Comparison of ENCODE assay signal across 8 cellular contexts in genomic region chr16:68737046-68737729, GRCh38. TPM values are rescaled to one million over a fixed set of nuclear protein-coding genes. Genes with fewer than 3 reads are reported as not detected.
A peak's percentile ranks its signal among the peaks of the same experiment; 100 is the strongest.
DNase-seq lines count a peak whose midpoint lies in the region; ATAC-seq, FAIRE-seq and TF ChIP-seq lines count a peak whose summit lies in the region.

Gene CDH1, plus strand, starts transcription at chr16:68737292. Its CDS starts 124 bp downstream, at chr16:68737416.

- TF ChIP-seq POLR2A in K562 (conservative IDR thresholded peaks at IDR 0.05) (no peak), gastrocnemius medialis (IDR thresholded peaks at IDR 0.05) (no peak)

- intact Hi-C loops in K562 (cut with micrococcal nuclease) (no loop called here), left lung (cut with DNase I) (no loop called here), gastrocnemius medialis (cut with DNase I; ENCODE audit: low total_unique reads) (no loop called here)

- H3K27me3 Mint-ChIP-seq in stimulated activated naive CD8-positive, alpha-beta T cell treated with anti-CD3 and anti-CD28 coated beads, Interleukin-15, Interleukin-2, amounts not matched to agents 100 ng/mL and 50 ng/mL, for 24 hours = peaks cover 40% of the 10 kb centered on the region

- no peaks in the 10 kb centered on the region for H3K27me3 ChIP-seq in K562 (ENCODE audit: control insufficient read depth in 2 of 2, insufficient read depth in 2 of 2, low read length in 2 of 2)
- H3K27me3 ChIP-seq in left lung = peaks cover 26 to 55% of the 10 kb centered on the region in 2 donors
- H3K27me3 ChIP-seq in gastrocnemius medialis = peaks cover 27 to 35% (median 33%) of the 10 kb centered on the region in 3 donors
- H3K27me3 ChIP-seq in GM23248 (replicated peaks; ENCODE audit: insufficient read depth) = peaks cover 34% of the 10 kb centered on the region

- no peak for TF ChIP-seq EP300 in K562 (IDR thresholded peaks at IDR 0.05; ENCODE audit: low read length)

- WGBS in K562 (ENCODE audit: insufficient coverage, low coverage, missing lambda C conversion rate) = 96% methylated on average over 21 of the region's 63 CpGs
- 5 to 8% methylated on average over 25 to 49 of the region's 63 CpGs for WGBS in GM23248 (ENCODE audit: low coverage in 1 of 2, low lambda C conversion rate in 2 of 2, missing lambda C conversion rate in 2 of 2), 2 experiments

- H3K4me1 ChIP-seq in K562 (replicated peaks in 1 of 2; ENCODE audit: control insufficient read depth in 2 of 2, insufficient read depth in 2 of 2, low read length in 2 of 2) = peaks cover 38% of the 10 kb centered on the region in 2 experiments
- H3K4me1 ChIP-seq in left lung = peaks cover 10 to 29% of the 10 kb centered on the region in 2 donors
- no peaks in the 10 kb centered on the region for H3K4me1 ChIP-seq in gastrocnemius medialis
- no peaks in the 10 kb centered on the region for H3K4me1 ChIP-seq in GM23248 (ENCODE audit: insufficient read depth)

- no peak within 1 kb of the TSS for H3K4me3 ChIP-seq in K562
- peak within 1 kb of the TSS; percentile 31 to 42 for H3K4me3 ChIP-seq in left lung
- peak within 1 kb of the TSS in 2 of 4 donors; percentile 11 to 38 for H3K4me3 ChIP-seq in gastrocnemius medialis
- H3K4me3 ChIP-seq in GM23248 = no peak within 1 kb of the TSS

- TF ChIP-seq RAD21 in K562 (CRISPR knock-in tag; conservative IDR thresholded peaks at IDR 0.05 in 1 of 2, IDR thresholded peaks at IDR 0.05 in 1 of 2) = no peak

- POLR2A ChIA-PET in GM10248 (lab: Yijun Ruan, JAX) = no interaction called here
- POLR2A ChIA-PET in K562 (lab: Yijun Ruan, JAX) = interaction anchor here (1.3 kb wide), 1 partner anchor 10 kb away, joined by 8 read pairs; no protein-coding TSS in a partner anchor

- H3K4me2 ChIP-seq in K562 (ENCODE audit: insufficient read depth, low read length) (no peak within 1 kb of the TSS), GM23248 (ENCODE audit: unreplicated experiment) (no peak within 1 kb of the TSS)

- H3K36me3 ChIP-seq in K562 (ENCODE audit: control insufficient read depth, insufficient read depth, low read length) = no peaks in the 10 kb centered on the region
- no peaks in the 10 kb centered on the region for H3K36me3 ChIP-seq in left lung
- no peaks in the 10 kb centered on the region for H3K36me3 ChIP-seq in gastrocnemius medialis
- no peaks in the 10 kb centered on the region for H3K36me3 ChIP-seq in GM23248 (ENCODE audit: low read depth)

- H4K20me1 ChIP-seq in K562 (replicated peaks; ENCODE audit: control insufficient read depth, insufficient read depth, low read length) (no peaks in the 10 kb centered on the region), GM23248 (ENCODE audit: insufficient read depth) (no peaks in the 10 kb centered on the region)

- H3K79me2 ChIP-seq in K562 (ENCODE audit: control insufficient read depth, insufficient read depth, low read length) = no peaks in the 10 kb centered on the region
- H3K79me2 ChIP-seq in GM23248 (ENCODE audit: insufficient read depth) = no peaks in the 10 kb centered on the region

- H3K9me1 ChIP-seq in K562 (ENCODE audit: control insufficient read depth, insufficient read depth, low read length) = no peaks in the 10 kb centered on the region

- FAIRE-seq in K562 (lab: Jason Lieb, UNC) = no peak

- H3K9me2 ChIP-seq in GM23248 (ENCODE audit: insufficient read depth) = no peaks in the 10 kb centered on the region

- H3K9ac ChIP-seq in K562 (ENCODE audit: insufficient read depth in 1 of 2, low read depth in 2 of 2, low read length in 2 of 2) (0 out of 4 replicates have a peak within 1 kb of the TSS, but pooled peaks of 1 of the 2 experiments have one; percentile 16), GM23248 (no peak within 1 kb of the TSS)

- DNase-seq in GM10248 (ENCODE audit: extremely low spot score) (peak; percentile 35), NCI-H526 (lab: John Stamatoyannopoulos, UW) (peak; percentile 77 to 95), K562 (ENCODE audit: extremely low read depth in 1 of 4, low spot score in 3 of 4) (no peak), left lung (peak; percentile 88 to 92), gastrocnemius medialis (no peak), GM23248 (no peak), cerebellar nuclear complex (lab: John Stamatoyannopoulos, UW) (no peak)

- H3K9me3 Mint-ChIP-seq in stimulated activated naive CD8-positive, alpha-beta T cell treated with anti-CD3 and anti-CD28 coated beads, Interleukin-15, Interleukin-2, amounts not matched to agents 100 ng/mL and 50 ng/mL, for 24 hours = no peaks in the 10 kb centered on the region

- H3K4me1 Mint-ChIP-seq in stimulated activated naive CD8-positive, alpha-beta T cell treated with anti-CD3 and anti-CD28 coated beads, Interleukin-15, Interleukin-2, amounts not matched to agents 100 ng/mL and 50 ng/mL, for 24 hours (ENCODE audit: low read depth) = peaks cover 26% of the 10 kb centered on the region

- no peaks in the 10 kb centered on the region for H3K9me3 ChIP-seq in K562 (replicated peaks; ENCODE audit: control insufficient read depth, insufficient read depth, low read depth, low read length)
- H3K9me3 ChIP-seq in left lung = no peaks in the 10 kb centered on the region
- H3K9me3 ChIP-seq in gastrocnemius medialis = no peaks in the 10 kb centered on the region
- H3K9me3 ChIP-seq in GM23248 (ENCODE audit: low read depth) = no peaks in the 10 kb centered on the region

- BruUV-seq in K562 (replicated peaks; lab: Mats Ljungman, UMichigan) = no TSS peak

- no peak for ATAC-seq in K562
- peak; percentile 87 for ATAC-seq in left lung
- ATAC-seq in gastrocnemius medialis = no peak

- no peaks in the 10 kb centered on the region for H3F3A ChIP-seq in GM23248 (ENCODE audit: insufficient read depth)

- no peak within 1 kb of the TSS for H3K27ac Mint-ChIP-seq in stimulated activated naive CD8-positive, alpha-beta T cell treated with anti-CD3 and anti-CD28 coated beads, Interleukin-15, Interleukin-2, amounts not matched to agents 100 ng/mL and 50 ng/mL, for 24 hours

- no peak within 1 kb of the TSS for H3K27ac ChIP-seq in K562 (ENCODE audit: extremely low read depth, low read depth, low read length)
- H3K27ac ChIP-seq in left lung = peak within 1 kb of the TSS; percentile 59 to 72
- H3K27ac ChIP-seq in gastrocnemius medialis = no peak within 1 kb of the TSS
- H3K27ac ChIP-seq in GM23248 = no peak within 1 kb of the TSS

- no peaks in the 10 kb centered on the region for H3K36me3 Mint-ChIP-seq in stimulated activated naive CD8-positive, alpha-beta T cell treated with anti-CD3 and anti-CD28 coated beads, Interleukin-15, Interleukin-2, amounts not matched to agents 100 ng/mL and 50 ng/mL, for 24 hours (ENCODE audit: low read depth)

- CTCF ChIA-PET in GM10248 (lab: Yijun Ruan, JAX) = interaction anchor here (1.3 kb wide), 1 partner anchor 63 kb away, joined by 5 read pairs; no protein-coding TSS in a partner anchor
- CTCF ChIA-PET in K562 (lab: Yijun Ruan, JAX; ENCODE audit: low intra/inter-chr PET ratio) = no interaction called here

- H2AFZ ChIP-seq in K562 (ENCODE audit: low read depth, low read length) (peak within 1 kb of the TSS; percentile 36; the same call in 1 of the 2 replicates), GM23248 (no peak within 1 kb of the TSS)

- TF ChIP-seq CTCF in GM10248 (IDR thresholded peaks at IDR 0.05; ENCODE audit: control extremely low read depth, extremely low read depth, low read depth, missing control alignments) (no peak), K562 (IDR thresholded peaks at IDR 0.05 in 2 of 3, conservative IDR thresholded peaks at IDR 0.05 in 1 of 3; ENCODE audit: insufficient read depth in 2 of 3, low read depth in 1 of 3, low read length in 3 of 3) (no peak), left lung (IDR thresholded peaks at IDR 0.05) (no peak), gastrocnemius medialis (IDR thresholded peaks at IDR 0.05 in 4 of 5, conservative IDR thresholded peaks at IDR 0.05 in 1 of 5) (no peak)

- H3K4me3 Mint-ChIP-seq in stimulated activated naive CD8-positive, alpha-beta T cell treated with anti-CD3 and anti-CD28 coated beads, Interleukin-15, Interleukin-2, amounts not matched to agents 100 ng/mL and 50 ng/mL, for 24 hours = peak within 1 kb of the TSS; percentile 49

- in situ Hi-C loops in K562 (cut with MboI) (no loop called here), gastrocnemius medialis (cut with MboI; ENCODE audit: low sequenced_read_pairs in 4 of 4) (no loop called here), GM23248 (cut with MboI) (no loop called here)

TF ChIP-seq in K562, 482 proteins besides CTCF, POLR2A, EP300 and RAD21 (continues in another document):
- TF ChIP-seq NFIX (CRISPR knock-in tag; IDR thresholded peaks at IDR 0.05; ENCODE audit: low read depth) = no peak
- TF ChIP-seq NFE2L1 (tag; IDR thresholded peaks at IDR 0.05; ENCODE audit: borderline replicate concordance, low read depth) = no peak
- no peak for TF ChIP-seq SNAPC5 (CRISPR knock-in tag; IDR thresholded peaks at IDR 0.05)
- no peak for TF ChIP-seq JUNB (CRISPR knock-in tag; conservative IDR thresholded peaks at IDR 0.05)
- no peak for TF ChIP-seq ZSCAN32 (CRISPR knock-in tag; IDR thresholded peaks at IDR 0.05)
- no peak for TF ChIP-seq CXXC5 (CRISPR knock-in tag; IDR thresholded peaks at IDR 0.05)
- TF ChIP-seq L3MBTL2 (IDR thresholded peaks at IDR 0.05) = no peak

RNA-seq across cellular contexts. Expression of gene CDH1, which starts in this region (rescaled TPM):
- total RNA-seq in K562 (2011; cell fraction: chromatin; rRNA removed; ENCODE audit: low replicate concordance) = not detected in 2 replicates
- not detected in 2 replicates for total RNA-seq in K562 (2011; cell fraction: nucleolus; rRNA removed)
- not detected in 2 replicates for total RNA-seq in K562 (2011; cell fraction: nucleoplasm; rRNA removed)
- not detected in 2 replicates for total RNA-seq in K562 (2014; rRNA removed)
- total RNA-seq in K562 (2014; rRNA removed; fragmentation: Illumina TruSeq; extraction: Trizol) = not detected in 2 replicates
- 0.60 TPM in 1 of 2 replicates, not detected in the other for total RNA-seq in K562 (2015; rRNA removed; fragmentation: Illumina TruSeq; extraction: Trizol)
- 0.69 and 0.76 TPM in 2 replicates for total RNA-seq in K562 (2021)
- not detected in 2 replicates for polyA plus RNA-seq in K562 (2011; rRNA removed)
- 0.07 TPM in 1 of 2 replicates, not detected in the other for polyA plus RNA-seq in K562 (2011; cell fraction: cytosol; rRNA removed)
- 0.04 TPM in 1 of 2 replicates, not detected in the other for polyA plus RNA-seq in K562 (2011; cell fraction: nucleus; rRNA removed)
- polyA plus RNA-seq in K562 (2012) = 0.10 and 0.11 TPM in 2 replicates
- not detected in 2 replicates for polyA plus RNA-seq in K562 (2014; fragmentation: Illumina TruSeq; extraction: Trizol)
- under 1 TPM in 1 of 2 experiments, not detected in 1; 0.01 TPM for polyA plus RNA-seq in K562 (2014; fragmentation: Nextera tagmentation; extraction: Ambion mirVana)
- not detected in 2 replicates for polyA plus RNA-seq in K562 (2014; rRNA removed)
- polyA minus RNA-seq in K562 (2011; rRNA and poly(A)+ RNA removed) = not detected in 2 replicates
- not detected in 2 replicates for polyA minus RNA-seq in K562 (2011; cell fraction: cytosol; rRNA and poly(A)+ RNA removed)
- not detected in 2 replicates for polyA minus RNA-seq in K562 (2011; cell fraction: nucleus; rRNA and poly(A)+ RNA removed)
- 100 to 1,000 TPM; 123 to 292 TPM for total RNA-seq in left lung
- 1 to 10 TPM in 1 of 4 donors, under 1 TPM in 2, not detected in 1; 0.20 to 1.3 (median 0.20) TPM for total RNA-seq in gastrocnemius medialis
- total RNA-seq in GM23248 (2014; rRNA removed; shearing (Covaris generic)) = not detected in 2 replicates
- polyA plus RNA-seq in GM23248 (2016; fragmentation: Nextera tagmentation; extraction: Ambion mirVana) = 0.04 TPM in 2 replicates

Comparison
In these comparisons a context has a peak if more than half of its experiments do, and no peak if none do; other contexts are left out.
1. RNA of gene CDH1 (total RNA-seq): 123 to 292 TPM in left lung; 0.20 to 1.3 TPM in gastrocnemius medialis, 0.60 to 0.76 TPM in K562 and not detected in GM23248; every median in the first group is over 10 times any median in the second.
2. DNase-seq: peak in GM10248 (single experiment), NCI-H526 (2 of 2) and left lung (2 of 2); none in K562 (0 of 4), gastrocnemius medialis (0 of 2), GM23248 (single experiment) and cerebellar nuclear complex (0 of 2).
3. H3K27ac ChIP-seq: peak in left lung (2 of 2); none in K562 (single experiment), gastrocnemius medialis (0 of 4) and GM23248 (single experiment).
4. H3K4me3 ChIP-seq: peak in left lung (2 of 2); none in K562 (single experiment) and GM23248 (single experiment).